In the genomic region with DNA sequence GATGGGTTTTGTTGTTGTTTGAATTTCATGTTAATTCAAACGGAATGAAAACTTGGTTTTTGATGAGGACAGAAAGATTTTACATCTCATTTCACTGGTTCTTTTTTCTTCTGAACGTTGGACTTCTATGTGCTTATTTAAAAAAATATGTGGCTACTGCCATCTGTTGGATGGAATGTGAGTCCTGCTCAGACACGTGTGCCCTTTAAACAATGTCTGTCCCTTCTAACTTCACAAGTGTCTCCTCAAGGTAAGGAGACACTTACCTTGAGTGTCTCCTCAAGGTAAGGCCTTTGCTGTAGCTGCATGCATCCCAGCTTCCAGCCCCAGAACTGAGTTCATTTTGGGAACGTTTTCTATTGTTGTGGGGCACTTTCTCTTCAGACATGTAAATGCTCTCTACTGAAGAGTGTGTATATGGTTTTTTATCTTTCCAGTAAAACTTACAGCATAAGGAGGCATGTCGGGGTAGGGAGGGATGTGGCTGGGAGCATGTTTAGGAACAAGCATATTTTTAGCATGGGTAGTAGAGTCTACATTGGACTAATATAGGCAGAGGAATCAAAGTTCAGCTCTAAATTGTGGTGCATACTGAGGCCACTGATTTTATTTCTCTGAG, we compare ENCODE assay signal across 8 cellular contexts.
DNase-seq lines count a peak whose midpoint lies in the region; ATAC-seq and TF ChIP-seq lines count a peak whose summit lies in the region.

No MANE protein-coding gene starts in this region.

- no peaks in the 10 kb centered on the region for H3K36me3 Mint-ChIP-seq in brain

- peaks cover 7% of the 10 kb centered on the region for H3K4me1 Mint-ChIP-seq in brain

- TF ChIP-seq CTCF in LNCaP clone FGC (IDR thresholded peaks at IDR 0.05; ENCODE audit: control insufficient read depth, extremely low read depth, insufficient read depth), result peak; percentile 81
- TF ChIP-seq CTCF in brain (conservative IDR thresholded peaks at IDR 0.05), result peak; percentile 57 to 62

- peaks cover 0 to 2% (median 0%) of the 10 kb centered on the region in 5 experiments for H3K9me3 Mint-ChIP-seq in brain

- no peak overlapping the region for H3K27ac Mint-ChIP-seq in brain

- no peak overlapping the region for H3K4me3 ChIP-seq in LNCaP clone FGC (ENCODE audit: low read depth, low read length)

- H3K27me3 Mint-ChIP-seq in brain, result no peaks in the 10 kb centered on the region

- peak; percentile 85 for ATAC-seq in left lobe of liver

- no peak overlapping the region for H3K4me3 Mint-ChIP-seq in brain

- DNase-seq in DMS79 treated with DMSO at 0.1 percent for 48 hours (lab: John Stamatoyannopoulos, UW) (peak; percentile 11), LNCaP clone FGC (ENCODE audit: low read depth) (peak; percentile 41), left lobe of liver (ENCODE audit: low spot score) (no peak), H4 (ENCODE audit: low spot score) (no peak), HuH-7.5 (ENCODE audit: low spot score) (no peak)
- DNase-seq in effector CD8-positive, alpha-beta T cell (lab: John Stamatoyannopoulos, UW), result no peak
- no peak for DNase-seq in activated T-cell treated with anti-CD3 and anti-CD28 coated beads, Interleukin-2, amount 50 U/mL, for 1 hour

Comparison
In these comparisons a context has a peak if more than half of its experiments do, and no peak if none do; other contexts are left out.
1. DNase-seq: peak in DMS79 treated with DMSO at 0.1 percent for 48 hours (single experiment) and LNCaP clone FGC (single experiment); none in left lobe of liver (single experiment), effector CD8-positive, alpha-beta T cell (single experiment), H4 (single experiment), HuH-7.5 (single experiment) and activated T-cell treated with anti-CD3 and anti-CD28 coated beads, Interleukin-2, amount 50 U/mL, for 1 hour (single experiment).